ENCODE assay signal across 20 cellular contexts in the genomic region with DNA sequence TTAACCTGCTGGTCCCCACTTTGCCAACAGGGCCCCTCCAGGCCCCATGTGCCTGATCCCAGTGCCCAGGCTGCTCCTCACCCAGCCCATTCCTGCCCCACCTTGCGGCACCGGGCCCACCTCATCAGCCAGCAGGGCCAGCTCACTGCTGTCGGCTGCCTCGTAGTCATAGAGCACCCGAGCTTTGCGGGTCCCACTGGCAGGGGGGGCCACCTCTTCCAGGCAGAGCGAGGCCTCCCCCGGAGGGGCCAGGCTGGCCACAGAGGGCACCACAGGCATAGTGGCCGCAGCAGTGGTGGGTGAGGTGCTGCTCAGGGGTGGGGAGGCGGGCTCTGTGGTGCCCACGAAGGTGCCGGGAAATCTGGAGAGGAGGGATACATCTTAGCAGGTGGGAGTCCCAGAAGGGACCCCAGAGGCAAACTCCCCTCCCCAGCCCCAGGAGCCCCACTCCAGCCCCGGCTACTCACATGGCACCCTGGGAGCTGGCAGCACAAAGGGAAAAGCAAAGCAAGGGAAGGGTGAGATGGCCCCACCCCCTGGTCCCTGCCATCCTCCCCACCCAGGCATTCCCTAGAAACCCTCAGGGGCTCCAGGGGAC. TPM values are rescaled to one million over a fixed set of nuclear protein-coding genes. Genes with fewer than 3 reads are reported as not detected.
DNase-seq lines count a peak whose midpoint lies in the region; ATAC-seq, FAIRE-seq and TF ChIP-seq lines count a peak whose summit lies in the region.
"Had no signal": no experiment of that assay in that cellular context is flagged by ENCODE, and none has a peak within 500 bp of the region (broad histone marks: within the 10 kb centered on the region; RNA-seq: fewer than 3 reads in every experiment).

No MANE protein-coding gene starts in this region.

- no peak for TF ChIP-seq EP300 in HepG2 (IDR thresholded peaks at IDR 0.05; ENCODE audit: low read depth in 2 of 2, low read length in 2 of 2)
- TF ChIP-seq EP300 in HepG2 (CRISPR knock-in tag; IDR thresholded peaks at IDR 0.05; ENCODE audit: borderline replicate concordance): no peak

- no peak for TF ChIP-seq RAD21 in HepG2 (CRISPR knock-in tag; IDR thresholded peaks at IDR 0.05)

- POLR2A ChIA-PET in HepG2 (lab: Yijun Ruan, JAX): no interaction called here

- no peaks in the 10 kb centered on the region for H3K27me3 Mint-ChIP-seq in stimulated activated naive B cell treated with anti-CD40 and anti-IgM and Interleukin-4, amounts not matched to agents 10 μg/mL and 1 μg/mL and 100 μg/mL, for 72 hours
- H3K27me3 Mint-ChIP-seq: CD4-positive, alpha-beta memory T cell had no signal

- H3K36me3 Mint-ChIP-seq in stimulated activated naive B cell treated with anti-CD40 and anti-IgM and Interleukin-4, amounts not matched to agents 10 μg/mL and 1 μg/mL and 100 μg/mL, for 72 hours: peaks cover 38 to 56% of the 10 kb centered on the region in 2 donors

- H3K9me3 Mint-ChIP-seq in stimulated activated naive B cell treated with anti-CD40 and anti-IgM and Interleukin-4, amounts not matched to agents 10 μg/mL and 1 μg/mL and 100 μg/mL, for 72 hours: no peaks in the 10 kb centered on the region
- H3K9me3 Mint-ChIP-seq: CD4-positive, alpha-beta memory T cell; GM23338 had no signal

- H3K4me3 Mint-ChIP-seq in stimulated activated naive B cell treated with anti-CD40 and anti-IgM and Interleukin-4, amounts not matched to agents 10 μg/mL and 1 μg/mL and 100 μg/mL, for 72 hours: peak overlapping the region in 1 of 2 donors; percentile 36
- H3K4me3 Mint-ChIP-seq: CD4-positive, alpha-beta memory T cell; GM23338 had no signal

- no peak overlapping the region for H2AFZ ChIP-seq in MM.1S (ENCODE audit: low read length)
- no peak overlapping the region for H2AFZ ChIP-seq in HepG2 (ENCODE audit: low read length)
- H2AFZ ChIP-seq: GM23338 had no signal

- H3K9me2 ChIP-seq in MM.1S (replicated peaks; ENCODE audit: insufficient read depth, low read length): no peaks in the 10 kb centered on the region

- H3K36me3 ChIP-seq in MM.1S (replicated peaks; ENCODE audit: insufficient read depth, low read length) (peaks cover 8% of the 10 kb centered on the region; the same call in 1 of the 2 replicates), HepG2 (replicated peaks in 1 of 2; ENCODE audit: control insufficient read depth in 1 of 2, insufficient read depth in 2 of 2, low read length in 2 of 2) (peaks cover 23 to 49% of the 10 kb centered on the region in 2 experiments)

- no peak overlapping the region for H3K4me3 ChIP-seq in MM.1S (ENCODE audit: low read length)
- H3K4me3 ChIP-seq in HepG2 (replicated peaks in 1 of 3; ENCODE audit: insufficient read depth in 1 of 3, low read depth in 2 of 3, low read length in 3 of 3): no peak overlapping the region
- H3K4me3 ChIP-seq: GM23338 had no signal

- DNase-seq in GM13976 (ENCODE audit: low spot score) (peak; percentile 28), MM.1S (no peak), HepG2 (ENCODE audit: low spot score) (no peak), GF-D8 (lab: John Stamatoyannopoulos, UW) (no peak)
- DNase-seq in stimulated activated naive B cell treated with anti-CD40 and anti-IgM and Interleukin-4, amounts not matched to agents 10 μg/mL and 1 μg/mL and 100 μg/mL, for 72 hours: no peak
- no peak for DNase-seq in NK-92 treated with Interleukin-12 subunit alpha and Interleukin-12 subunit beta, amount 100 ng/mL, for 24 hours (lab: John Stamatoyannopoulos, UW)
- DNase-seq: CD4-positive, alpha-beta memory T cell; DMS153; HCEC 1CT; IMR-90; MV-4-11; NCI-H1105 treated with DMSO at 0.1 percent for 48 hours; NCI-H2081; NCI-H446; OCI-M1; SHP77; SW 1271 had no signal

- no peak for TF ChIP-seq CTCF in GM13976 (IDR thresholded peaks at IDR 0.05; ENCODE audit: borderline replicate concordance, control extremely low read depth, extremely low read depth, insufficient read depth, missing control alignments)
- TF ChIP-seq CTCF in MM.1S (IDR thresholded peaks at IDR 0.05; ENCODE audit: low read length): no peak
- no peak for TF ChIP-seq CTCF in HepG2 (CRISPR knock-in tag; IDR thresholded peaks at IDR 0.05)

- H3K9me3 ChIP-seq in MM.1S (replicated peaks; ENCODE audit: insufficient read depth, low read length): no peaks in the 10 kb centered on the region
- no peaks in the 10 kb centered on the region for H3K9me3 ChIP-seq in HepG2 (ENCODE audit: low read length)

- intact Hi-C loops in HepG2 (cut with micrococcal nuclease; ENCODE audit: unreplicated experiment): loop anchor here (10.0 kb wide), 1 partner anchor 154 kb away; no protein-coding TSS in a partner anchor

- peaks cover 37% of the 10 kb centered on the region for H3F3A ChIP-seq in MM.1S (ENCODE audit: insufficient read depth, low read length)

- TF ChIP-seq POLR2A in HepG2 (IDR thresholded peaks at IDR 0.05; ENCODE audit: insufficient read depth in 1 of 2, low read depth in 2 of 2, low read length in 2 of 2): no peak

- ATAC-seq in HepG2 (no peak), HG02610 (IDR thresholded peaks at IDR 0.05; ENCODE audit: unreplicated experiment) (no peak)
- no peak for ATAC-seq in stimulated activated naive B cell treated with anti-CD40 and anti-IgM and Interleukin-4, amounts not matched to agents 10 μg/mL and 1 μg/mL and 100 μg/mL, for 72 hours (replicated peaks)
- ATAC-seq: GM23338 had no signal

- peaks cover 19% of the 10 kb centered on the region for H3K4me1 ChIP-seq in MM.1S (ENCODE audit: low read length)
- H3K4me1 ChIP-seq in HepG2 (ENCODE audit: insufficient read depth, low read length): no peaks in the 10 kb centered on the region

- no peak for FAIRE-seq in HepG2 (lab: Jason Lieb, UNC)
- FAIRE-seq: G401.6 had no signal

- CTCF ChIA-PET in HepG2 (lab: Yijun Ruan, JAX; ENCODE audit: low intra/inter-chr PET ratio, low total read pairs): no interaction called here

- in situ Hi-C loops in GM13976 (cut with MboI; ENCODE audit: low sequenced_read_pairs, unreplicated experiment) (no loop called here), HepG2 (cut with HindIII; ENCODE audit: extremely low pct_ligation_motif_present, low pct_unique_long_range_greater_than_20kb) (no loop called here)

- 100% methylated on average over 4 of the region's 13 CpGs for WGBS in HepG2 (ENCODE audit: low lambda C conversion rate)

- peaks cover 4 to 6% of the 10 kb centered on the region in 2 donors for H3K4me1 Mint-ChIP-seq in stimulated activated naive B cell treated with anti-CD40 and anti-IgM and Interleukin-4, amounts not matched to agents 10 μg/mL and 1 μg/mL and 100 μg/mL, for 72 hours

- no peaks in the 10 kb centered on the region for H4K20me1 ChIP-seq in MM.1S (ENCODE audit: insufficient read depth, low read length)
- no peaks in the 10 kb centered on the region for H4K20me1 ChIP-seq in HepG2 (ENCODE audit: insufficient read depth, low read length)

- H3K79me2 ChIP-seq in MM.1S (ENCODE audit: low read length) (peaks cover 12% of the 10 kb centered on the region), HepG2 (ENCODE audit: insufficient read depth, low read length) (no peaks in the 10 kb centered on the region)

- H3K27me3 ChIP-seq in MM.1S (replicated peaks; ENCODE audit: insufficient read depth, low read length) (no peaks in the 10 kb centered on the region), HepG2 (ENCODE audit: control insufficient read depth in 1 of 2, insufficient read depth in 2 of 2, low read length in 2 of 2) (no peaks in the 10 kb centered on the region)

- H3K4me2 ChIP-seq in MM.1S (ENCODE audit: low read depth, low read length) (no peak overlapping the region), HepG2 (ENCODE audit: low read depth, low read length) (no peak overlapping the region)
- H3K4me2 ChIP-seq: GM23338 had no signal

- peak overlapping the region; percentile 87 for H3K27ac Mint-ChIP-seq in stimulated activated naive B cell treated with anti-CD40 and anti-IgM and Interleukin-4, amounts not matched to agents 10 μg/mL and 1 μg/mL and 100 μg/mL, for 72 hours
- H3K27ac Mint-ChIP-seq: GM23338 had no signal

- H3K27ac ChIP-seq in MM.1S (ENCODE audit: low read length) (peak overlapping the region; percentile 47; the same call in 1 of the 2 replicates), HepG2 (ENCODE audit: extremely low read length, insufficient read depth, low read length) (no peak overlapping the region)

- BruUV-seq in HepG2 (replicated peaks; lab: Mats Ljungman, UMichigan): no TSS peak

- no peak overlapping the region for H3K9ac ChIP-seq in MM.1S (ENCODE audit: low read length)
- H3K9ac ChIP-seq in HepG2 (ENCODE audit: insufficient read depth, low read depth, low read length): no peak overlapping the region

RNA-seq across cellular contexts. Expression of a gene that starts 19.0 kb away (rescaled TPM):
- total RNA-seq in HepG2 (2016; rRNA removed; fragmentation: Illumina TruSeq; extraction: Trizol): 10.5 and 24.0 TPM in 2 replicates
- total RNA-seq in HepG2 (2016; cell fraction: cytosol; rRNA removed; fragmentation: Illumina TruSeq; extraction: Trizol; ENCODE audit: low read depth): 5.7 and 6.3 TPM in 2 replicates
- 10.1 and 22.9 TPM in 2 replicates for total RNA-seq in HepG2 (2016; cell fraction: insoluble cytoplasmic fraction; rRNA removed; fragmentation: Illumina TruSeq; extraction: Trizol)
- 9.8 and 12.3 TPM in 2 replicates for total RNA-seq in HepG2 (2016; cell fraction: membrane; rRNA removed; fragmentation: Illumina TruSeq; extraction: Trizol)
- total RNA-seq in HepG2 (2016; cell fraction: nucleus; rRNA removed; fragmentation: Illumina TruSeq; extraction: Trizol): 28.6 and 31.6 TPM in 2 replicates
- 40.6 and 68.0 TPM in 2 replicates for polyA plus RNA-seq in HepG2 (2011; rRNA removed)
- 23.7 and 25.8 TPM in 2 replicates for polyA plus RNA-seq in HepG2 (2011; cell fraction: cytosol; rRNA removed)
- 356 and 393 TPM in 2 replicates for polyA plus RNA-seq in HepG2 (2011; cell fraction: nucleus; rRNA removed)
- polyA plus RNA-seq in HepG2 (2012): 17.4 and 18.7 TPM in 2 replicates
- 7.5 and 8.5 TPM in 2 replicates for polyA plus RNA-seq in HepG2 (2016; cell fraction: cytosol; fragmentation: Illumina TruSeq; extraction: Trizol; ENCODE audit: low read depth)
- 13.7 and 15.9 TPM in 2 replicates for polyA plus RNA-seq in HepG2 (2016; cell fraction: insoluble cytoplasmic fraction; fragmentation: Illumina TruSeq; extraction: Trizol; ENCODE audit: low read depth)
- polyA plus RNA-seq in HepG2 (2016; cell fraction: membrane; fragmentation: Illumina TruSeq; extraction: Trizol; ENCODE audit: low read depth): 11.0 and 13.2 TPM in 2 replicates
- polyA plus RNA-seq in HepG2 (2016; cell fraction: nucleus; fragmentation: Illumina TruSeq; extraction: Trizol; ENCODE audit: insufficient read depth, low read depth): 80.7 and 100 TPM in 2 replicates
- polyA minus RNA-seq in HepG2 (2011; rRNA and poly(A)+ RNA removed; ENCODE audit: low replicate concordance): 29.6 and 163 TPM in 2 replicates
- polyA minus RNA-seq in HepG2 (2011; cell fraction: cytosol; rRNA and poly(A)+ RNA removed): 10.4 and 14.1 TPM in 2 replicates
- 20.3 and 22.6 TPM in 2 replicates for polyA minus RNA-seq in HepG2 (2011; cell fraction: nucleus; rRNA and poly(A)+ RNA removed)

RNA-seq across cellular contexts. Expression of a gene that starts 27.3 kb away (rescaled TPM):
- total RNA-seq in HepG2 (2016; rRNA removed; fragmentation: Illumina TruSeq; extraction: Trizol): 8.9 and 17.1 TPM in 2 replicates
- total RNA-seq in HepG2 (2016; cell fraction: cytosol; rRNA removed; fragmentation: Illumina TruSeq; extraction: Trizol; ENCODE audit: low read depth): 5.8 TPM in 2 replicates
- total RNA-seq in HepG2 (2016; cell fraction: insoluble cytoplasmic fraction; rRNA removed; fragmentation: Illumina TruSeq; extraction: Trizol): 8.3 and 17.7 TPM in 2 replicates
- 6.6 and 6.9 TPM in 2 replicates for total RNA-seq in HepG2 (2016; cell fraction: membrane; rRNA removed; fragmentation: Illumina TruSeq; extraction: Trizol)
- 22.2 and 26.2 TPM in 2 replicates for total RNA-seq in HepG2 (2016; cell fraction: nucleus; rRNA removed; fragmentation: Illumina TruSeq; extraction: Trizol)
- 10.8 and 12.2 TPM in 2 replicates for polyA plus RNA-seq in HepG2 (2011; rRNA removed)
- polyA plus RNA-seq in HepG2 (2011; cell fraction: cytosol; rRNA removed): 4.8 and 7.2 TPM in 2 replicates
- polyA plus RNA-seq in HepG2 (2011; cell fraction: nucleus; rRNA removed): 118 and 145 TPM in 2 replicates
- 3.9 and 9.8 TPM in 2 replicates for polyA plus RNA-seq in HepG2 (2012)
- polyA plus RNA-seq in HepG2 (2016; cell fraction: cytosol; fragmentation: Illumina TruSeq; extraction: Trizol; ENCODE audit: low read depth): 1.3 and 1.6 TPM in 2 replicates
- 5.8 and 6.3 TPM in 2 replicates for polyA plus RNA-seq in HepG2 (2016; cell fraction: insoluble cytoplasmic fraction; fragmentation: Illumina TruSeq; extraction: Trizol; ENCODE audit: low read depth)
- 3.4 and 4.3 TPM in 2 replicates for polyA plus RNA-seq in HepG2 (2016; cell fraction: membrane; fragmentation: Illumina TruSeq; extraction: Trizol; ENCODE audit: low read depth)
- polyA plus RNA-seq in HepG2 (2016; cell fraction: nucleus; fragmentation: Illumina TruSeq; extraction: Trizol; ENCODE audit: insufficient read depth, low read depth): 44.0 and 50.8 TPM in 2 replicates
- 17.4 and 26.1 TPM in 2 replicates for polyA minus RNA-seq in HepG2 (2011; rRNA and poly(A)+ RNA removed; ENCODE audit: low replicate concordance)
- 4.4 and 5.0 TPM in 2 replicates for polyA minus RNA-seq in HepG2 (2011; cell fraction: cytosol; rRNA and poly(A)+ RNA removed)
- polyA minus RNA-seq in HepG2 (2011; cell fraction: nucleus; rRNA and poly(A)+ RNA removed): 18.5 and 19.6 TPM in 2 replicates
